Comparison of ENCODE assay signal across 8 cellular contexts in the genomic region with DNA sequence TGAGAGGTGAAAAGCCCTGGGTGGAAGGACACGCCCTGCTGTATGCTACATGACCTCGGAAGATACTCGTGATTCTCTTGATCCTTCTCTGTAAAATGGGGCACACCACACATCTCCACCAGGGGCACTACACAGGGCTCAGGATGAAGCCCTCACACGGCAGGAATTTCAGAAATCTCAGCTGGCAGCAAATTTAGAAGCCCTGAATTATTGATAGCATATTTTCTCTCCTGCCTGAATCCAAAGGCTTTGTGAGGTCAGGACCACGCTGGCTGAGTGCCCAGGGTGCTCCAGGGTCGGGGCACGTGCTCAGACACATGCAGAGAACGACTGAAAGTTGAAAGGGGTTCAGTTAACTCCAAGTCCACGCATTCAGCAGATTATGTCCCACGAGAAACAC. TPM values are rescaled to one million over a fixed set of nuclear protein-coding genes. Genes with fewer than 3 reads are reported as not detected.
DNase-seq lines count a peak whose midpoint lies in the region; ATAC-seq and TF ChIP-seq lines count a peak whose summit lies in the region.

No MANE protein-coding gene starts in this region.

- no peak overlapping the region for H3K4ac ChIP-seq in mesenchymal stem cell (ENCODE audit: low read depth in 1 of 2, low read length in 2 of 2)

- no peaks in the 10 kb centered on the region for H3K36me3 ChIP-seq in mesenchymal stem cell (ENCODE audit: control insufficient read depth in 1 of 2, insufficient read depth in 2 of 2, low read depth in 1 of 2, low read length in 2 of 2)

- H2BK120ac ChIP-seq in mesenchymal stem cell (ENCODE audit: low read depth, low read length): no peak overlapping the region

- TF ChIP-seq CTCF in Calu3 (IDR thresholded peaks at IDR 0.05; ENCODE audit: unreplicated experiment): peak; percentile 98

- peaks cover 9% of the 10 kb centered on the region for H3K9me3 ChIP-seq in mesenchymal stem cell (ENCODE audit: control insufficient read depth, low read length)

- H3K36me3 Mint-ChIP-seq in Calu3 (ENCODE audit: insufficient read depth, unreplicated experiment): peaks cover 3% of the 10 kb centered on the region

- peaks cover 16% of the 10 kb centered on the region for H3K4me1 ChIP-seq in mesenchymal stem cell (ENCODE audit: control insufficient read depth, insufficient read depth, low read depth, low read length)

- no peak overlapping the region for H3K4me3 Mint-ChIP-seq in Calu3 (ENCODE audit: low read depth, unreplicated experiment)

- no peak overlapping the region for H3K18ac ChIP-seq in mesenchymal stem cell (ENCODE audit: low read depth in 1 of 2, low read length in 2 of 2)

- H3K27ac ChIP-seq in mesenchymal stem cell (ENCODE audit: low read length, poor library complexity, severe bottlenecking): peak overlapping the region; percentile 55

- DNase-seq in Calu3 (peak; percentile 87), NCI-H1092 treated with DMSO at 0.1 percent for 48 hours (lab: John Stamatoyannopoulos, UW) (peak; percentile 43), mesenchymal stem cell (peak; percentile 34), superior temporal gyrus (ENCODE audit: extremely low spot score) (peak; percentile 61), NCI-H2107 (lab: John Stamatoyannopoulos, UW) (no peak)
- peak; percentile 41 for DNase-seq in activated CD4-positive, alpha-beta T cell treated with anti-CD3 and anti-CD28 coated beads for 1 hour
- DNase-seq in effector CD8-positive, alpha-beta T cell (lab: John Stamatoyannopoulos, UW): peak; percentile 15

- no peaks in the 10 kb centered on the region for H3K9me3 Mint-ChIP-seq in Calu3 (ENCODE audit: low read depth, unreplicated experiment)

- H3K27me3 Mint-ChIP-seq in Calu3 (ENCODE audit: unreplicated experiment): peaks cover 27% of the 10 kb centered on the region

- no peak overlapping the region for H2AFZ ChIP-seq in mesenchymal stem cell (ENCODE audit: low read depth, low read length)

- no peak overlapping the region for H3K23ac ChIP-seq in mesenchymal stem cell (ENCODE audit: low read length in 2 of 2)

- no peak overlapping the region for H3K27ac Mint-ChIP-seq in Calu3 (ENCODE audit: unreplicated experiment)

- peak overlapping the region; percentile 76 for H3K9ac ChIP-seq in mesenchymal stem cell (ENCODE audit: low read length)

- no peak overlapping the region for H4K91ac ChIP-seq in mesenchymal stem cell (ENCODE audit: low read length)

- no TSS peak for BruUV-seq in Calu3 (replicated peaks; lab: Mats Ljungman, UMichigan)

- 75% methylated on average over 10 of the region's 10 CpGs for WGBS in mesenchymal stem cell

- no peak overlapping the region for H3K4me2 ChIP-seq in mesenchymal stem cell (ENCODE audit: low read length, poor library complexity, severe bottlenecking)

- peak; percentile 38 for ATAC-seq in GM21786 (IDR thresholded peaks at IDR 0.05; ENCODE audit: unreplicated experiment)

- H3K14ac ChIP-seq in mesenchymal stem cell (ENCODE audit: low read length in 2 of 2): no peak overlapping the region

- H3K4me3 ChIP-seq in mesenchymal stem cell (ENCODE audit: insufficient read depth in 1 of 2, low read depth in 1 of 2, low read length in 2 of 2): no peak overlapping the region

- peak overlapping the region in 1 of 2 experiments; percentile 76 for H2BK12ac ChIP-seq in mesenchymal stem cell (ENCODE audit: low read length in 2 of 2)

- H3K79me1 ChIP-seq in mesenchymal stem cell (replicated peaks; ENCODE audit: low read length, poor library complexity, severe bottlenecking): no peaks in the 10 kb centered on the region

- H2BK5ac ChIP-seq in mesenchymal stem cell (ENCODE audit: low read depth, low read length, poor library complexity, severe bottlenecking): no peak overlapping the region

- H2AK5ac ChIP-seq in mesenchymal stem cell (ENCODE audit: low read length, severe bottlenecking): no peak overlapping the region

- intact Hi-C loops in Calu3 (cut with micrococcal nuclease; ENCODE audit: unreplicated experiment): loop anchor here (1.0 to 5.0 kb wide), 3 partner anchors 140 to 207 kb away; no protein-coding TSS in a partner anchor

- no peak overlapping the region for H2BK15ac ChIP-seq in mesenchymal stem cell (ENCODE audit: low read depth, poor library complexity, severe bottlenecking)

- no peak overlapping the region for H4K8ac ChIP-seq in mesenchymal stem cell (ENCODE audit: low read length)

- CTCF ChIA-PET in Calu3 (lab: Charles Lee): interaction anchor here (0.6 to 1.4 kb wide), 13 partner anchors 10 to 157 kb away, joined by 3 to 7 read pairs (median 3); partner anchors contain the start of gene MBP

- peaks cover 20% of the 10 kb centered on the region for H3K4me1 Mint-ChIP-seq in Calu3 (ENCODE audit: low read depth, unreplicated experiment)

- no peaks in the 10 kb centered on the region for H3K27me3 ChIP-seq in mesenchymal stem cell (ENCODE audit: control insufficient read depth in 1 of 2, insufficient read depth in 1 of 2, low read length in 2 of 2)

RNA-seq across cellular contexts. Expression of gene GALR1, which starts 42.1 kb away (rescaled TPM):
- not detected in 2 replicates for total RNA-seq in Calu3 (2022)
- polyA plus RNA-seq in mesenchymal stem cell (2013, experiment 1 of 2): not detected
- not detected for polyA plus RNA-seq in mesenchymal stem cell (2013, experiment 2 of 2)
